ENCODE assay signal across 25 cellular contexts in genomic region chr5:116058346-116058936, GRCh38. TPM values are rescaled to one million over a fixed set of nuclear protein-coding genes. Genes with fewer than 3 reads are reported as not detected.
"Had no signal": no experiment of that assay in that cellular context is flagged by ENCODE, and none has a peak within 500 bp of the region (broad histone marks: within the 10 kb centered on the region; RNA-seq: fewer than 3 reads in every experiment).

No MANE protein-coding gene starts in this region.

- H3K36me3 ChIP-seq: cardiac muscle cell, WERI-Rb-1 had no signal

- H3K4me3 Mint-ChIP-seq: activated CD8-positive, alpha-beta memory T cell treated with anti-CD3 and anti-CD28 coated beads, Interleukin-2, amount 10 ng/mL, durations not matched to agents 7 days and 5 days; activated naive CD8-positive, alpha-beta T cell treated with anti-CD3 and anti-CD28 coated beads, Interleukin-2, amount 50 U/mL, for 24 hours; activated T-cell treated with anti-CD3 and anti-CD28 coated beads, Interleukin-2, amount 50 U/mL, for 24 hours; activated T-helper 1 cell treated with anti-CD3 and anti-CD28 coated beads, Interleukin-12 subunit alpha, Interleukin-12 subunit beta, Interleukin-2, Interleukin-4 antibody, amounts not matched to agents 30 ng/mL and 10 ng/mL and 1 ng/mL, durations not matched to agents 14 hours and 24 hours and 36 hours; brain had no signal

- H3K27ac Mint-ChIP-seq: activated CD8-positive, alpha-beta memory T cell treated with anti-CD3 and anti-CD28 coated beads, Interleukin-2, amount 10 ng/mL, durations not matched to agents 7 days and 5 days; activated naive CD4-positive, alpha-beta T cell treated with anti-CD3 and anti-CD28 coated beads, Interleukin-2, amount 50 U/mL, for 72 hours; activated naive CD8-positive, alpha-beta T cell treated with anti-CD3 and anti-CD28 coated beads, Interleukin-2, amount 50 U/mL, for 24 hours; activated T-cell treated with anti-CD3 and anti-CD28 coated beads, Interleukin-2, amount 50 U/mL, for 24 hours; activated T-helper 1 cell treated with anti-CD3 and anti-CD28 coated beads, Interleukin-12 subunit alpha, Interleukin-12 subunit beta, Interleukin-2, Interleukin-4 antibody, amounts not matched to agents 30 ng/mL and 10 ng/mL and 1 ng/mL, durations not matched to agents 14 hours and 24 hours and 36 hours; brain had no signal

- ATAC-seq: activated CD4-positive, CD25-positive, alpha-beta regulatory T cell treated with anti-CD3 and anti-CD28 coated beads, Interleukin-2, amount 50 U/mL, for 24 hours; activated CD8-positive, alpha-beta memory T cell treated with anti-CD3 and anti-CD28 coated beads, Interleukin-2, amount 10 ng/mL, durations not matched to agents 7 days and 5 days; activated naive CD4-positive, alpha-beta T cell treated with anti-CD3 and anti-CD28 coated beads, Interleukin-2, amount 50 U/mL, for 72 hours; activated naive CD8-positive, alpha-beta T cell treated with anti-CD3 and anti-CD28 coated beads, Interleukin-2, amount 50 U/mL, for 24 hours; PC-3 had no signal

- H3K27me3 ChIP-seq: cardiac muscle cell had no signal

- H3K4me1 Mint-ChIP-seq: activated CD8-positive, alpha-beta memory T cell treated with anti-CD3 and anti-CD28 coated beads, Interleukin-2, amount 10 ng/mL, durations not matched to agents 7 days and 5 days; activated naive CD8-positive, alpha-beta T cell treated with anti-CD3 and anti-CD28 coated beads, Interleukin-2, amount 50 U/mL, for 24 hours had no signal

- H3K4me3 ChIP-seq: cardiac muscle cell had no signal

- H3K9me3 Mint-ChIP-seq: activated naive CD4-positive, alpha-beta T cell treated with anti-CD3 and anti-CD28 coated beads, Interleukin-2, amount 50 U/mL, for 72 hours; activated naive CD8-positive, alpha-beta T cell treated with anti-CD3 and anti-CD28 coated beads, Interleukin-2, amount 50 U/mL, for 24 hours; activated T-cell treated with anti-CD3 and anti-CD28 coated beads, Interleukin-2, amount 50 U/mL, for 24 hours; activated T-helper 1 cell treated with anti-CD3 and anti-CD28 coated beads, Interleukin-12 subunit alpha, Interleukin-12 subunit beta, Interleukin-2, Interleukin-4 antibody, amounts not matched to agents 30 ng/mL and 10 ng/mL and 1 ng/mL, durations not matched to agents 14 hours and 24 hours and 36 hours had no signal

- DNase-seq: activated CD4-positive, alpha-beta T cell treated with anti-CD3 and anti-CD28 coated beads for 4 hours; activated CD8-positive, alpha-beta memory T cell treated with anti-CD3 and anti-CD28 coated beads, Interleukin-2, amount 10 ng/mL, durations not matched to agents 7 days and 5 days; activated effector memory CD4-positive, alpha-beta T cell treated with Interleukin-2 at 50 U/mL for 16 hours; activated naive CD4-positive, alpha-beta T cell treated with Interleukin-2 at 50 U/mL for 16 hours; activated naive CD8-positive, alpha-beta T cell treated with anti-CD3 and anti-CD28 coated beads, Interleukin-2, amount 50 U/mL, for 24 hours; activated T-cell treated with anti-CD3 and anti-CD28 coated beads, Interleukin-2, amount 50 U/mL, for 24 hours; amygdala; Karpas-422; MM.1S; NCI-H1105; NCI-H1436; NCI-H1694 treated with DMSO at 0.1 percent for 48 hours; NCI-H2029 treated with DMSO at 0.1 percent for 48 hours; NCI-H524; PC-3; SHP77 treated with DMSO at 0.1 percent for 48 hours; T-helper 1 cell; WERI-Rb-1 had no signal

- FAIRE-seq: astrocyte had no signal

- H3K36me3 Mint-ChIP-seq: activated CD8-positive, alpha-beta memory T cell treated with anti-CD3 and anti-CD28 coated beads, Interleukin-2, amount 10 ng/mL, durations not matched to agents 7 days and 5 days; activated naive CD4-positive, alpha-beta T cell treated with anti-CD3 and anti-CD28 coated beads, Interleukin-2, amount 50 U/mL, for 72 hours; brain had no signal

- H3K27ac ChIP-seq: cardiac muscle cell, WERI-Rb-1 had no signal

RNA-seq across cellular contexts. Expression of gene ARL14EPL, which starts 26.2 kb away (rescaled TPM):
- total RNA-seq: activated naive CD4-positive, alpha-beta T cell treated with anti-CD3 and anti-CD28 coated beads, Interleukin-2, amount 50 U/mL, for 72 hours; activated T-helper 1 cell treated with anti-CD3 and anti-CD28 coated beads, Interleukin-12 subunit alpha, Interleukin-12 subunit beta, Interleukin-2, Interleukin-4 antibody, amounts not matched to agents 30 ng/mL and 10 ng/mL and 1 ng/mL, durations not matched to agents 14 hours and 24 hours and 36 hours; astrocyte; cardiac muscle cell; PC-3; T-helper 2 cell treated with Interferon-gamma antibody and Interleukin-4, amounts not matched to agents 100 ng/mL and 5 ng/mL, for 36 hours had no signal
- polyA plus RNA-seq: cardiac muscle cell had no signal
